Comparison of ENCODE assay signal across 9 cellular contexts in genomic region chrY:12357655-12358054, GRCh38.
"Had no signal": no experiment of that assay in that cellular context is flagged by ENCODE, and none has a peak within 500 bp of the region (broad histone marks: within the 10 kb centered on the region; RNA-seq: fewer than 3 reads in every experiment).

No MANE protein-coding gene starts in this region.

- H3K9me3 ChIP-seq: HAP-1 had no signal

- H3K4me3 Mint-ChIP-seq: GM23338, H9, HFFc6 had no signal

- DNase-seq: GM23248, GOT3, H7, H9, HCEC 1CT, HFFc6 had no signal

- H3K9me3 Mint-ChIP-seq: H9, HFFc6 had no signal

- H3K4me3 ChIP-seq: GM23248, GM23338, HAP-1 had no signal

- ATAC-seq: GM23338, HCT116 had no signal

- H3K36me3 ChIP-seq: HAP-1 had no signal

- H3K27ac ChIP-seq: GM23248 had no signal

- H3K4me1 ChIP-seq: HAP-1 had no signal

- H3K4me1 Mint-ChIP-seq: H9 had no signal

- H3K27ac Mint-ChIP-seq: GM23338, H9, HFFc6 had no signal
